ENCODE assay signal across 8 cellular contexts in genomic region chr18:7566587-7567486, GRCh38. TPM values are rescaled to one million over a fixed set of nuclear protein-coding genes. Genes with fewer than 3 reads are reported as not detected.
A peak's percentile ranks its signal among the peaks of the same experiment; 100 is the strongest.
DNase-seq lines count a peak whose midpoint lies in the region; ATAC-seq and TF ChIP-seq lines count a peak whose summit lies in the region.

PTPRM (plus strand) TSS chr18:7567316; CDS start chr18:7567819, 503 bp downstream.

- peak within 1 kb of the TSS; percentile 67 to 88 (median 78) for H3K4me3 ChIP-seq in BLaER1 treated with 17β-estradiol and CSF1 and Interleukin-3, amounts not matched to agents 10 nM and 100 nM
- H3K4me3 ChIP-seq in NT2/D1 (ENCODE audit: insufficient read length, low read depth) (peak within 1 kb of the TSS; percentile 62), gastroesophageal sphincter (peak within 1 kb of the TSS; percentile 87 to 95), testis (peak within 1 kb of the TSS; percentile 82 to 88)

- DNase-seq in NT2/D1 (ENCODE audit: low read depth, low spot score) (no peak), nephron progenitor cell (peak; percentile 82), testis (peak; percentile 87)

- H3K27me3 ChIP-seq in BLaER1 treated with 17β-estradiol and CSF1 and Interleukin-3, amounts not matched to agents 10 nM and 100 nM, result peaks cover 50 to 75% (median 71%) of the 10 kb centered on the region in 11 experiments
- peaks cover 24% of the 10 kb centered on the region for H3K27me3 ChIP-seq in NT2/D1 (ENCODE audit: insufficient read depth, insufficient read length)
- H3K27me3 ChIP-seq in gastroesophageal sphincter, result no peaks in the 10 kb centered on the region
- no peaks in the 10 kb centered on the region for H3K27me3 ChIP-seq in testis

- H3K9me3 ChIP-seq in BLaER1 treated with 17β-estradiol and CSF1 and Interleukin-3, amounts not matched to agents 10 nM and 100 nM (replicated peaks in 1 of 11), result no peaks in the 10 kb centered on the region
- H3K9me3 ChIP-seq in NT2/D1 (ENCODE audit: insufficient read depth, low read length) (peaks cover 29% of the 10 kb centered on the region; the same call in 1 of the 2 replicates), gastroesophageal sphincter (no peaks in the 10 kb centered on the region), testis (no peaks in the 10 kb centered on the region)

- H4K20me1 ChIP-seq in BLaER1 treated with 17β-estradiol and CSF1 and Interleukin-3, amounts not matched to agents 10 nM and 100 nM, result peaks cover 0 to 22% (median 11%) of the 10 kb centered on the region in 11 experiments; a peak in 11 of 22 replicates

- 0 to 10% methylated on average over 2 to 24 of the region's 138 CpGs for WGBS in gastroesophageal sphincter (ENCODE audit: low coverage in 1 of 2), 2 donors
- 0 to 3% methylated on average over 6 to 73 of the region's 138 CpGs for WGBS in testis, 2 donors

- peak within 1 kb of the TSS; percentile 23 for H3K4me3 Mint-ChIP-seq in activated naive CD8-positive, alpha-beta T cell
- peak within 1 kb of the TSS; percentile 89 for H3K4me3 Mint-ChIP-seq in nephron progenitor cell

- H3K4me1 Mint-ChIP-seq in activated naive CD8-positive, alpha-beta T cell (ENCODE audit: low read depth), result peaks cover 6% of the 10 kb centered on the region
- peaks cover 39% of the 10 kb centered on the region for H3K4me1 Mint-ChIP-seq in nephron progenitor cell

- H3K36me3 ChIP-seq in BLaER1 treated with 17β-estradiol and CSF1 and Interleukin-3, amounts not matched to agents 10 nM and 100 nM, result no peaks in the 10 kb centered on the region
- no peaks in the 10 kb centered on the region for H3K36me3 ChIP-seq in NT2/D1 (ENCODE audit: insufficient read depth, insufficient read length, low read length)
- no peaks in the 10 kb centered on the region for H3K36me3 ChIP-seq in gastroesophageal sphincter
- H3K36me3 ChIP-seq in testis (ENCODE audit: low read depth, missing control alignments), result no peaks in the 10 kb centered on the region

- peak in 3 of 4 experiments; percentile 30 to 90 (median 82) for TF ChIP-seq CTCF in gastroesophageal sphincter (IDR thresholded peaks at IDR 0.05)
- no peak for TF ChIP-seq CTCF in nephron progenitor cell (IDR thresholded peaks at IDR 0.05)
- peak in 2 of 3 experiments; percentile 60 to 93 for TF ChIP-seq CTCF in testis (IDR thresholded peaks at IDR 0.05)

- no peak for TF ChIP-seq EP300 in gastroesophageal sphincter (IDR thresholded peaks at IDR 0.05)

- peaks cover 9 to 25% (median 16%) of the 10 kb centered on the region in 10 experiments for H3K4me1 ChIP-seq in BLaER1 treated with 17β-estradiol and CSF1 and Interleukin-3, amounts not matched to agents 10 nM and 100 nM
- H3K4me1 ChIP-seq in NT2/D1 (ENCODE audit: insufficient read depth, insufficient read length) (no peaks in the 10 kb centered on the region), gastroesophageal sphincter (peaks cover 0 to 61% (median 9%) of the 10 kb centered on the region in 3 donors), testis (peaks cover 14% of the 10 kb centered on the region)

- no peaks in the 10 kb centered on the region for H3K9me3 Mint-ChIP-seq in activated naive CD8-positive, alpha-beta T cell (ENCODE audit: low read depth)
- H3K9me3 Mint-ChIP-seq in nephron progenitor cell, result peaks cover 14% of the 10 kb centered on the region

- H3K27me3 Mint-ChIP-seq in activated naive CD8-positive, alpha-beta T cell, result peaks cover 33% of the 10 kb centered on the region
- peaks cover 16% of the 10 kb centered on the region for H3K27me3 Mint-ChIP-seq in nephron progenitor cell (ENCODE audit: low read depth, poor library complexity)

- peak; percentile 84 for ATAC-seq in GM19328 (IDR thresholded peaks at IDR 0.05; ENCODE audit: unreplicated experiment)
- peak; percentile 89 for ATAC-seq in HG03342 (IDR thresholded peaks at IDR 0.05; ENCODE audit: unreplicated experiment)
- ATAC-seq in gastroesophageal sphincter, result peak; percentile 95

- H3K9ac ChIP-seq in BLaER1 treated with 17β-estradiol and CSF1 and Interleukin-3, amounts not matched to agents 10 nM and 100 nM, result peak within 1 kb of the TSS; percentile 67 to 88 (median 79)
- peak within 1 kb of the TSS; percentile 80 for H3K9ac ChIP-seq in NT2/D1 (ENCODE audit: insufficient read length, low read depth)

- no peaks in the 10 kb centered on the region for H3K36me3 Mint-ChIP-seq in activated naive CD8-positive, alpha-beta T cell
- H3K36me3 Mint-ChIP-seq in nephron progenitor cell (ENCODE audit: low read depth), result peaks cover 14% of the 10 kb centered on the region

- H3K27ac ChIP-seq in BLaER1 treated with 17β-estradiol and CSF1 and Interleukin-3, amounts not matched to agents 10 nM and 100 nM, result peak within 1 kb of the TSS in 10 of 11 experiments; percentile 4 to 83 (median 53); a peak in 16 of 22 replicates
- H3K27ac ChIP-seq in gastroesophageal sphincter (peak within 1 kb of the TSS; percentile 95 to 99 (median 98)), testis (peak within 1 kb of the TSS; percentile 91 to 99)

- TF ChIP-seq POLR2A in gastroesophageal sphincter (IDR thresholded peaks at IDR 0.05) (peak; percentile 81 to 92), testis (IDR thresholded peaks at IDR 0.05) (no peak)

- H3K27ac Mint-ChIP-seq in activated naive CD8-positive, alpha-beta T cell, result no peak within 1 kb of the TSS
- no peak within 1 kb of the TSS for H3K27ac Mint-ChIP-seq in nephron progenitor cell

- intact Hi-C loops in testis (cut with DNase I; ENCODE audit: low total_unique reads), result loop anchor here (10.0 kb wide), 1 partner anchor 292 kb away; no protein-coding TSS in a partner anchor

- peak within 1 kb of the TSS; percentile 95 to 100 (median 99) for H3K4me2 ChIP-seq in BLaER1 treated with 17β-estradiol and CSF1 and Interleukin-3, amounts not matched to agents 10 nM and 100 nM

RNA-seq across cellular contexts. Expression of gene PTPRM, which starts in this region (rescaled TPM):
- total RNA-seq in gastroesophageal sphincter, result 10 to 100 TPM; 81.5 to 98.9 (median 86.8) TPM
- total RNA-seq in testis, result 100 to 1,000 TPM in 1 of 2 donors, 10 to 100 TPM in 1; 94.6 to 101 TPM
- 76.4 TPM for polyA plus RNA-seq in testis (ENCODE audit: insufficient read depth, low read depth, low replicate concordance)
